In genomic region chr4:96356591-96357360, GRCh38 we compare ENCODE assay signal across 1 cellular context.
TF ChIP-seq lines count a peak whose summit lies in the region.

No MANE protein-coding gene starts in this region.

TF ChIP-seq in H1, 55 proteins besides CTCF, POLR2A, EP300 and RAD21:
- no peak for TF ChIP-seq BRCA1 (IDR thresholded peaks at IDR 0.05; ENCODE audit: low read depth, low read length)
- no peak for TF ChIP-seq CBX8 (IDR thresholded peaks at IDR 0.05; ENCODE audit: borderline replicate concordance, low read depth, low read length)
- no peak for TF ChIP-seq HDAC2 (IDR thresholded peaks at IDR 0.05; ENCODE audit: borderline replicate concordance in 1 of 2, low read depth in 2 of 2, low read length in 2 of 2)
- no peak for TF ChIP-seq RNF2 (IDR thresholded peaks at IDR 0.05; ENCODE audit: borderline replicate concordance, low read depth, low read length, missing control alignments, poor library complexity, severe bottlenecking)
- no peak for TF ChIP-seq E2F6 (IDR thresholded peaks at IDR 0.05)
- TF ChIP-seq, protein P1, sequence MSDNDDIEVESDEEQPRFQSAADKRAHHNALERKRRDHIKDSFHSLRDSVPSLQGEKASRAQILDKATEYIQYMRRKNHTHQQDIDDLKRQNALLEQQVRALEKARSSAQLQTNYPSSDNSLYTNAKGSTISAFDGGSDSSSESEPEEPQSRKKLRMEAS (IDR thresholded peaks at IDR 0.05), result no peak
- TF ChIP-seq YY1 (IDR thresholded peaks at IDR 0.05; ENCODE audit: low read depth, low read length), result no peak
- no peak for TF ChIP-seq ASH2L (IDR thresholded peaks at IDR 0.05; ENCODE audit: low read length)
- no peak for TF ChIP-seq PHF8 (conservative IDR thresholded peaks at IDR 0.05; ENCODE audit: low read depth, low read length)
- TF ChIP-seq CHD2 (IDR thresholded peaks at IDR 0.05; ENCODE audit: low read length), result no peak
- TF ChIP-seq, protein P2, sequence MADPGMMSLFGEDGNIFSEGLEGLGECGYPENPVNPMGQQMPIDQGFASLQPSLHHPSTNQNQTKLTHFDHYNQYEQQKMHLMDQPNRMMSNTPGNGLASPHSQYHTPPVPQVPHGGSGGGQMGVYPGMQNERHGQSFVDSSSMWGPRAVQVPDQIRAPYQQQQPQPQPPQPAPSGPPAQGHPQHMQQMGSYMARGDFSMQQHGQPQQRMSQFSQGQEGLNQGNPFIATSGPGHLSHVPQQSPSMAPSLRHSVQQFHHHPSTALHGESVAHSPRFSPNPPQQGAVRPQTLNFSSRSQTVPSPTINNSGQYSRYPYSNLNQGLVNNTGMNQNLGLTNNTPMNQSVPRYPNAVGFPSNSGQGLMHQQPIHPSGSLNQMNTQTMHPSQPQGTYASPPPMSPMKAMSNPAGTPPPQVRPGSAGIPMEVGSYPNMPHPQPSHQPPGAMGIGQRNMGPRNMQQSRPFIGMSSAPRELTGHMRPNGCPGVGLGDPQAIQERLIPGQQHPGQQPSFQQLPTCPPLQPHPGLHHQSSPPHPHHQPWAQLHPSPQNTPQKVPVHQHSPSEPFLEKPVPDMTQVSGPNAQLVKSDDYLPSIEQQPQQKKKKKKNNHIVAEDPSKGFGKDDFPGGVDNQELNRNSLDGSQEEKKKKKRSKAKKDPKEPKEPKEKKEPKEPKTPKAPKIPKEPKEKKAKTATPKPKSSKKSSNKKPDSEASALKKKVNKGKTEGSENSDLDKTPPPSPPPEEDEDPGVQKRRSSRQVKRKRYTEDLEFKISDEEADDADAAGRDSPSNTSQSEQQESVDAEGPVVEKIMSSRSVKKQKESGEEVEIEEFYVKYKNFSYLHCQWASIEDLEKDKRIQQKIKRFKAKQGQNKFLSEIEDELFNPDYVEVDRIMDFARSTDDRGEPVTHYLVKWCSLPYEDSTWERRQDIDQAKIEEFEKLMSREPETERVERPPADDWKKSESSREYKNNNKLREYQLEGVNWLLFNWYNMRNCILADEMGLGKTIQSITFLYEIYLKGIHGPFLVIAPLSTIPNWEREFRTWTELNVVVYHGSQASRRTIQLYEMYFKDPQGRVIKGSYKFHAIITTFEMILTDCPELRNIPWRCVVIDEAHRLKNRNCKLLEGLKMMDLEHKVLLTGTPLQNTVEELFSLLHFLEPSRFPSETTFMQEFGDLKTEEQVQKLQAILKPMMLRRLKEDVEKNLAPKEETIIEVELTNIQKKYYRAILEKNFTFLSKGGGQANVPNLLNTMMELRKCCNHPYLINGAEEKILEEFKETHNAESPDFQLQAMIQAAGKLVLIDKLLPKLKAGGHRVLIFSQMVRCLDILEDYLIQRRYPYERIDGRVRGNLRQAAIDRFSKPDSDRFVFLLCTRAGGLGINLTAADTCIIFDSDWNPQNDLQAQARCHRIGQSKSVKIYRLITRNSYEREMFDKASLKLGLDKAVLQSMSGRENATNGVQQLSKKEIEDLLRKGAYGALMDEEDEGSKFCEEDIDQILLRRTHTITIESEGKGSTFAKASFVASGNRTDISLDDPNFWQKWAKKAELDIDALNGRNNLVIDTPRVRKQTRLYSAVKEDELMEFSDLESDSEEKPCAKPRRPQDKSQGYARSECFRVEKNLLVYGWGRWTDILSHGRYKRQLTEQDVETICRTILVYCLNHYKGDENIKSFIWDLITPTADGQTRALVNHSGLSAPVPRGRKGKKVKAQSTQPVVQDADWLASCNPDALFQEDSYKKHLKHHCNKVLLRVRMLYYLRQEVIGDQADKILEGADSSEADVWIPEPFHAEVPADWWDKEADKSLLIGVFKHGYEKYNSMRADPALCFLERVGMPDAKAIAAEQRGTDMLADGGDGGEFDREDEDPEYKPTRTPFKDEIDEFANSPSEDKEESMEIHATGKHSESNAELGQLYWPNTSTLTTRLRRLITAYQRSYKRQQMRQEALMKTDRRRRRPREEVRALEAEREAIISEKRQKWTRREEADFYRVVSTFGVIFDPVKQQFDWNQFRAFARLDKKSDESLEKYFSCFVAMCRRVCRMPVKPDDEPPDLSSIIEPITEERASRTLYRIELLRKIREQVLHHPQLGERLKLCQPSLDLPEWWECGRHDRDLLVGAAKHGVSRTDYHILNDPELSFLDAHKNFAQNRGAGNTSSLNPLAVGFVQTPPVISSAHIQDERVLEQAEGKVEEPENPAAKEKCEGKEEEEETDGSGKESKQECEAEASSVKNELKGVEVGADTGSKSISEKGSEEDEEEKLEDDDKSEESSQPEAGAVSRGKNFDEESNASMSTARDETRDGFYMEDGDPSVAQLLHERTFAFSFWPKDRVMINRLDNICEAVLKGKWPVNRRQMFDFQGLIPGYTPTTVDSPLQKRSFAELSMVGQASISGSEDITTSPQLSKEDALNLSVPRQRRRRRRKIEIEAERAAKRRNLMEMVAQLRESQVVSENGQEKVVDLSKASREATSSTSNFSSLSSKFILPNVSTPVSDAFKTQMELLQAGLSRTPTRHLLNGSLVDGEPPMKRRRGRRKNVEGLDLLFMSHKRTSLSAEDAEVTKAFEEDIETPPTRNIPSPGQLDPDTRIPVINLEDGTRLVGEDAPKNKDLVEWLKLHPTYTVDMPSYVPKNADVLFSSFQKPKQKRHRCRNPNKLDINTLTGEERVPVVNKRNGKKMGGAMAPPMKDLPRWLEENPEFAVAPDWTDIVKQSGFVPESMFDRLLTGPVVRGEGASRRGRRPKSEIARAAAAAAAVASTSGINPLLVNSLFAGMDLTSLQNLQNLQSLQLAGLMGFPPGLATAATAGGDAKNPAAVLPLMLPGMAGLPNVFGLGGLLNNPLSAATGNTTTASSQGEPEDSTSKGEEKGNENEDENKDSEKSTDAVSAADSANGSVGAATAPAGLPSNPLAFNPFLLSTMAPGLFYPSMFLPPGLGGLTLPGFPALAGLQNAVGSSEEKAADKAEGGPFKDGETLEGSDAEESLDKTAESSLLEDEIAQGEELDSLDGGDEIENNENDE (IDR thresholded peaks at IDR 0.05; ENCODE audit: insufficient replicate concordance, low read length), result no peak
- TF ChIP-seq HDAC6 (IDR thresholded peaks at IDR 0.05; ENCODE audit: low read depth, low read length), result no peak
- no peak for TF ChIP-seq CREB1 (IDR thresholded peaks at IDR 0.05)
- no peak for TF ChIP-seq SAP30 (IDR thresholded peaks at IDR 0.05; ENCODE audit: insufficient read depth, insufficient replicate concordance, low read length)
